In genomic region chr11:12122083-12122482, GRCh38 we compare ENCODE assay signal across 9 cellular contexts. TPM values are rescaled to one million over a fixed set of nuclear protein-coding genes. Genes with fewer than 3 reads are reported as not detected.
A peak's percentile ranks its signal among the peaks of the same experiment; 100 is the strongest.
DNase-seq lines count a peak whose midpoint lies in the region; ATAC-seq and TF ChIP-seq lines count a peak whose summit lies in the region.
"Had no signal": no experiment of that assay in that cellular context is flagged by ENCODE, and none has a peak within 500 bp of the region (broad histone marks: within the 10 kb centered on the region; RNA-seq: fewer than 3 reads in every experiment).

No MANE protein-coding gene starts in this region.

- H3K4me2 ChIP-seq in PC-9, result no peak overlapping the region

- POLR2A ChIA-PET in PC-9 (lab: Charles Lee; ENCODE audit: unreplicated experiment), result no interaction called here

- no peak for TF ChIP-seq EP300 in gastroesophageal sphincter (IDR thresholded peaks at IDR 0.05)

- ATAC-seq in gastroesophageal sphincter (no peak), GM18519 (IDR thresholded peaks at IDR 0.05; ENCODE audit: low FRiP score, unreplicated experiment) (no peak), HG02798 (IDR thresholded peaks at IDR 0.05; ENCODE audit: poor library complexity, unreplicated experiment) (no peak)

- peaks cover 38% of the 10 kb centered on the region for H3F3A ChIP-seq in PC-9 (ENCODE audit: insufficient read depth, low read depth)

- H3K36me3 ChIP-seq in PC-9 (ENCODE audit: low read depth) (no peaks in the 10 kb centered on the region; the same call in 1 of the 2 replicates), gastroesophageal sphincter (no peaks in the 10 kb centered on the region)

- H3K27ac ChIP-seq in 22Rv1 (no peak overlapping the region), PC-9 (no peak overlapping the region), gastroesophageal sphincter (peak overlapping the region in 3 of 4 donors; percentile 87 to 97 (median 89))

- intact Hi-C loops in PC-9 (cut with micrococcal nuclease; ENCODE audit: unreplicated experiment), result loop anchor here (5.0 kb wide), 1 partner anchor 115 kb away; no protein-coding TSS in a partner anchor

- peaks cover 63% of the 10 kb centered on the region for H3K79me2 ChIP-seq in PC-9 (ENCODE audit: low read depth)

- H4K20me1 ChIP-seq in PC-9 (ENCODE audit: insufficient read depth), result no peaks in the 10 kb centered on the region

- TF ChIP-seq CTCF in 22Rv1 (IDR thresholded peaks at IDR 0.05), result peak; percentile 48; the same call in 1 of the 2 replicates
- TF ChIP-seq CTCF in GM12865 (IDR thresholded peaks at IDR 0.05; ENCODE audit: insufficient read depth, low read depth, low read length, missing control alignments), result peak; percentile 39
- peak; percentile 40; the same call in 1 of the 2 replicates for TF ChIP-seq CTCF in PC-9 (conservative IDR thresholded peaks at IDR 0.05)
- peak; percentile 23 to 60 (median 52) for TF ChIP-seq CTCF in gastroesophageal sphincter (IDR thresholded peaks at IDR 0.05)

- H3K27me3 ChIP-seq in PC-9 (ENCODE audit: insufficient read depth, low read depth) (no peaks in the 10 kb centered on the region), gastroesophageal sphincter (no peaks in the 10 kb centered on the region)

- H3K9me3 ChIP-seq in PC-9 (ENCODE audit: insufficient read depth, low read depth) (no peaks in the 10 kb centered on the region), gastroesophageal sphincter (no peaks in the 10 kb centered on the region)

- WGBS in gastroesophageal sphincter (ENCODE audit: low coverage in 1 of 2), 2 donors, result 60 to 69% methylated on average over 1 to 5 of the region's 6 CpGs

- H3K9me2 ChIP-seq in PC-9 (ENCODE audit: insufficient read depth), result no peaks in the 10 kb centered on the region

- no peak for TF ChIP-seq POLR2A in gastroesophageal sphincter (IDR thresholded peaks at IDR 0.05)

- H3K4me3 ChIP-seq in GM12865 (ENCODE audit: low read depth, low read length) (no peak overlapping the region), PC-9 (no peak overlapping the region), gastroesophageal sphincter (no peak overlapping the region)

- CTCF ChIA-PET in PC-9 (lab: Charles Lee), result interaction anchor here (0.6 kb wide), 1 partner anchor 113 kb away, joined by 4 read pairs; no protein-coding TSS in a partner anchor

- H2AFZ ChIP-seq in PC-9, result no peak overlapping the region

- H3K4me1 ChIP-seq in PC-9 (replicated peaks; ENCODE audit: insufficient read depth), result peaks cover 87% of the 10 kb centered on the region
- peaks cover 0 to 100% (median 53%) of the 10 kb centered on the region in 3 donors for H3K4me1 ChIP-seq in gastroesophageal sphincter

- peak; percentile 26 for DNase-seq in GM12865 (ENCODE audit: low read depth)
- no peak for DNase-seq in PC-9
- DNase-seq in NK-92 (lab: John Stamatoyannopoulos, UW; ENCODE audit: unreplicated experiment), result no peak
- no peak for DNase-seq in OCI-M2 (lab: John Stamatoyannopoulos, UW; ENCODE audit: unreplicated experiment)
- DNase-seq: activated naive CD8-positive, alpha-beta T cell treated with anti-CD3 and anti-CD28 coated beads for 36 hours had no signal

- no TSS peak for BruUV-seq in PC-9 (replicated peaks; lab: Mats Ljungman, UMichigan)

RNA-seq across cellular contexts. Expression of gene MICAL2, which starts 11.7 kb away (rescaled TPM):
- total RNA-seq in PC-9 (2021) (30.5 and 32.4 TPM in 2 replicates), gastroesophageal sphincter (100 to 1,000 TPM; 196 to 550 (median 237) TPM)

Comparison
In these comparisons a context has a peak if more than half of its experiments do, and no peak if none do; other contexts are left out.
1. H3K27ac ChIP-seq: peak in gastroesophageal sphincter (3 of 4); none in 22Rv1 (single experiment) and PC-9 (single experiment).
2. Peak in every context shown above with its lines, with median percentiles within 50 percentile points of each other: CTCF ChIP-seq.